In genomic region chr11:121180183-121180582, GRCh38 we compare ENCODE assay signal across 7 cellular contexts.
"Had no signal": no experiment of that assay in that cellular context is flagged by ENCODE, and none has a peak within 500 bp of the region (broad histone marks: within the 10 kb centered on the region; RNA-seq: fewer than 3 reads in every experiment).

No MANE protein-coding gene starts in this region.

- H3K27ac ChIP-seq: HL-60, KMS-11 had no signal

- H3K4me2 ChIP-seq: KMS-11 had no signal

- H3K9ac ChIP-seq: KMS-11 had no signal

- ATAC-seq: HepG2, K562 had no signal

- DNase-seq: IMR-90, KBM-7, KG1 had no signal

- H3K4me3 ChIP-seq: K562 had no signal
